In the genomic region with DNA sequence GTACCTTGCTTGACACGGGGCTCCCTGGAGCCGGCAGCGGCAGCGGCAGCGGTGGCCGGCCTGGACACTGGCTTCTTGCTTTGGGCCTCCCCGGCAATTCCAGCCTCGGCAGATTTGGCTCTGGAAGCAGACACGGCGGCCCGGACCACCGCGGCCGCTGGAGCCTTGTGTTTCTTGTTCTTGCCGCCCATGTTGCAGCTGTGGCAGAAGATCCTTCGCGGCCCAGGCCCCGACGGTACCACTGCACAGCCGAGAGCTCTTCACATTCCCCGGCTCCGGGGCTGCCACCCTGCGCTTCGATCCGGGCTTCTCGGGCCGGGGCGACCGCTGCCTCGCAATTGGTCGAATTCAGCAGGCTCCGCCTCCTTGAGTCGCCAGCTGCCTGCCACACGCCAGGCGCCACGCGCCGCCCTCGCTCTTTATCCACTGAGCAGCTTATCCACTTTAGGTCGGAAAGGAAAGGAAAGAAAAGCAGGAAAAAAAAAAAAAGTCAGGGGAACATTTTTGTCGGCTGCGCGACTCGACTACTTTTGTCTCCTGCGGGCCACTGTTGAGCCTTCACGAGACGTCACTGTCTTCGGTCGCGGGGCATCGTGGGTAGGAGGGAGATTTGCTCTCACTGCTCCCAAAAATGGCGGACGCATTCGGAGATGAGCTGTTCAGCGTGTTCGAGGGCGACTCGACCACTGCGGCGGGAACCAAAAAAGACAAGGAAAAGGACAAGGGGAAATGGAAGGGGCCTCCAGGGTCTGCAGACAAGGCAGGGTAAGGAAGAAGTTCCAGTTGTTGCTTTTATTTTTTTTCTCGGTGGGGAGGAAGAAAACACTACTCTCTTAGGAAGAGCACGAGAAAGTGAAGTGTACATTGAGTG, we compare ENCODE assay signal across 8 cellular contexts. TPM values are rescaled to one million over a fixed set of nuclear protein-coding genes. Genes with fewer than 3 reads are reported as not detected.
DNase-seq lines count a peak whose midpoint lies in the region; ATAC-seq and TF ChIP-seq lines count a peak whose summit lies in the region.

TSS of gene DHX29 (minus strand) at position 312 of the 871 bp plus-strand sequence. CDS start at position 191, 121 bp downstream.
TSS of gene MTREX (plus strand) at position 607 of the 871 bp plus-strand sequence. CDS start at position 632, 25 bp downstream.

- no peak within 1 kb of the TSS for H3K27ac Mint-ChIP-seq in CD14-positive monocyte

- H3K4me1 Mint-ChIP-seq in CD14-positive monocyte, result peaks cover 26% of the 10 kb centered on the region

- H3K27me3 ChIP-seq in left lung, result no peaks in the 10 kb centered on the region

- H3K36me3 Mint-ChIP-seq in CD14-positive monocyte, result peaks cover 5 to 13% of the 10 kb centered on the region in 2 donors

- DNase-seq in CD14-positive monocyte (ENCODE audit: low spot score) (peak; percentile 81), NCI-H748 (lab: John Stamatoyannopoulos, UW; ENCODE audit: unreplicated experiment) (peak; percentile 95), dermis microvascular lymphatic vessel endothelial cell (ENCODE audit: low read depth in 2 of 2) (peak; percentile 92 to 97), left lung (peak; percentile 93 to 97)
- DNase-seq in activated CD4-positive, alpha-beta T cell treated with anti-CD3 and anti-CD28 coated beads, Interleukin-2, amount 50 U/mL, for 1 hour, result peak; percentile 84
- peak; percentile 78 to 80 for DNase-seq in stimulated activated CD4-positive, alpha-beta T cell treated with anti-CD3 and anti-CD28 coated beads, Interleukin-2, amount 100 ng/mL, for 48 hours

- no peak for TF ChIP-seq CTCF in CD14-positive monocyte (IDR thresholded peaks at IDR 0.05)
- TF ChIP-seq CTCF in left lung (IDR thresholded peaks at IDR 0.05), result no peak

- peak within 1 kb of the TSS; percentile 80 to 82 for H3K4me3 ChIP-seq in left lung

- peaks cover 0 to 9% (median 3%) of the 10 kb centered on the region in 7 donors for H3K9me3 Mint-ChIP-seq in CD14-positive monocyte

- H3K36me3 ChIP-seq in left lung, result no peaks in the 10 kb centered on the region

- no peak within 1 kb of the TSS for H3K4me3 Mint-ChIP-seq in CD14-positive monocyte

- H3K27me3 Mint-ChIP-seq in CD14-positive monocyte (ENCODE audit: low read depth in 3 of 3), result no peaks in the 10 kb centered on the region

- ATAC-seq in GM19395 (IDR thresholded peaks at IDR 0.05; ENCODE audit: unreplicated experiment) (peak; percentile 92), HG03558 (IDR thresholded peaks at IDR 0.05; ENCODE audit: extremely low read depth, unreplicated experiment) (peak; percentile 74), left lung (peak; percentile 95)

- peaks cover 18 to 62% of the 10 kb centered on the region in 2 donors for H3K4me1 ChIP-seq in left lung

- intact Hi-C loops in CD14-positive monocyte (cut with micrococcal nuclease) (no loop called here), left lung (cut with DNase I) (no loop called here)

- H3K9me3 ChIP-seq in left lung, result peaks cover 0 to 6% of the 10 kb centered on the region in 2 donors

- peak within 1 kb of the TSS; percentile 96 to 97 for H3K27ac ChIP-seq in left lung

RNA-seq across cellular contexts. Expression of gene DHX29, which starts in this region (rescaled TPM):
- polyA plus RNA-seq in CD14-positive monocyte, result 10 to 100 TPM in 1 of 2 donors, 1 to 10 TPM in 1; 9.7 to 15.9 TPM
- 14.8 and 17.8 TPM in 2 replicates for total RNA-seq in dermis microvascular lymphatic vessel endothelial cell
- total RNA-seq in left lung, result 10 to 100 TPM; 26.4 to 26.9 TPM

RNA-seq across cellular contexts. Expression of gene MTREX, which starts in this region (rescaled TPM):
- polyA plus RNA-seq in CD14-positive monocyte, result 10 to 100 TPM; 12.2 to 14.4 TPM
- total RNA-seq in dermis microvascular lymphatic vessel endothelial cell (42.9 and 49.0 TPM in 2 replicates), left lung (10 to 100 TPM; 48.8 to 61.1 TPM)

Comparison
In these comparisons a context has a peak if more than half of its experiments do, and no peak if none do; other contexts are left out.
1. Peak in every context shown above with its lines: DNase-seq, ATAC-seq, H3K4me3 ChIP-seq and H3K27ac ChIP-seq.